2 cellular contexts compared by ENCODE assay signal in genomic region chr14:76773956-76774355, GRCh38.
A peak's percentile ranks its signal among the peaks of the same experiment; 100 is the strongest.
TF ChIP-seq lines count a peak whose summit lies in the region.

No MANE protein-coding gene starts in this region.

TF ChIP-seq in SK-N-SH treated with all-trans-retinoic acid at 6 μM for 48 hours, 23 proteins besides CTCF, POLR2A, EP300 and RAD21:
- TF ChIP-seq SNAI2 (CRISPR knock-in tag; IDR thresholded peaks at IDR 0.05) (no peak), ZNF70 (CRISPR knock-in tag; IDR thresholded peaks at IDR 0.05) (no peak), ZFP3 (CRISPR knock-in tag; IDR thresholded peaks at IDR 0.05) (peak; percentile 0; the same call in 1 of the 2 replicates), TSHZ2 (CRISPR knock-in tag; IDR thresholded peaks at IDR 0.05) (no peak), GLIS3 (CRISPR knock-in tag; IDR thresholded peaks at IDR 0.05) (no peak), TCF4 (CRISPR knock-in tag; IDR thresholded peaks at IDR 0.05; ENCODE audit: borderline replicate concordance) (no peak), CREB5 (CRISPR knock-in tag; IDR thresholded peaks at IDR 0.05; ENCODE audit: low read depth) (no peak), ARNTL (CRISPR knock-in tag; IDR thresholded peaks at IDR 0.05; ENCODE audit: borderline replicate concordance, low read depth) (no peak), CSRNP3 (CRISPR knock-in tag; IDR thresholded peaks at IDR 0.05) (no peak)

TF ChIP-seq in H1, 55 proteins besides CTCF, POLR2A, EP300 and RAD21:
- no peak for TF ChIP-seq PHF8 (conservative IDR thresholded peaks at IDR 0.05; ENCODE audit: low read depth, low read length)
- TF ChIP-seq POLR2AphosphoS5 (IDR thresholded peaks at IDR 0.05; ENCODE audit: low read depth, low read length): no peak
- TF ChIP-seq TAF7 (optimal IDR thresholded peaks at IDR 0.05; ENCODE audit: borderline replicate concordance, low read depth, low read length): no peak
- TF ChIP-seq RNF2 (IDR thresholded peaks at IDR 0.05; ENCODE audit: borderline replicate concordance, low read depth, low read length, missing control alignments, poor library complexity, severe bottlenecking): no peak
- no peak for TF ChIP-seq FOSL1 (IDR thresholded peaks at IDR 0.05; ENCODE audit: insufficient read depth, low read depth, low read length)
- no peak for TF ChIP-seq ATF3 (IDR thresholded peaks at IDR 0.05; ENCODE audit: insufficient read depth, low read depth, low read length)
- no peak for TF ChIP-seq SAP30 (IDR thresholded peaks at IDR 0.05; ENCODE audit: insufficient read depth, insufficient replicate concordance, low read length)
- TF ChIP-seq NANOG (IDR thresholded peaks at IDR 0.05; ENCODE audit: insufficient read depth, low read depth, low read length, poor library complexity, severe bottlenecking): no peak
- TF ChIP-seq BACH1 (IDR thresholded peaks at IDR 0.05; ENCODE audit: low read length): no peak
- no peak for TF ChIP-seq CHD2 (IDR thresholded peaks at IDR 0.05; ENCODE audit: low read length)
- no peak for TF ChIP-seq HDAC6 (IDR thresholded peaks at IDR 0.05; ENCODE audit: low read depth, low read length)
- no peak for TF ChIP-seq TCF12 (IDR thresholded peaks at IDR 0.05; ENCODE audit: low read depth, low read length)
